Comparison of ENCODE assay signal across 11 cellular contexts in genomic region chr1:113226118-113226517, GRCh38.
DNase-seq lines count a peak whose midpoint lies in the region; ATAC-seq and TF ChIP-seq lines count a peak whose summit lies in the region.
"Had no signal": no experiment of that assay in that cellular context is flagged by ENCODE, and none has a peak within 500 bp of the region (broad histone marks: within the 10 kb centered on the region; RNA-seq: fewer than 3 reads in every experiment).

No MANE protein-coding gene starts in this region.

- H3K9me3 ChIP-seq in thoracic aorta: no peaks in the 10 kb centered on the region
- H3K9me3 ChIP-seq: lower lobe of right lung had no signal

- H3K4me1 ChIP-seq in thoracic aorta (ENCODE audit: control insufficient read depth in 1 of 2, low read depth in 2 of 2): peaks cover 4 to 11% of the 10 kb centered on the region in 2 donors
- H3K4me1 ChIP-seq: lower lobe of right lung had no signal

- ATAC-seq in HG03439 (IDR thresholded peaks at IDR 0.05; ENCODE audit: unreplicated experiment): peak; percentile 89
- ATAC-seq in thoracic aorta (ENCODE audit: insufficient number of reproducible peaks, low FRiP score, low read depth): no peak
- no peak for ATAC-seq in GM21528 (IDR thresholded peaks at IDR 0.05; ENCODE audit: low FRiP score, unreplicated experiment)
- ATAC-seq: lower lobe of right lung had no signal

- peak overlapping the region; percentile 18 to 49 for H3K27ac ChIP-seq in thoracic aorta
- H3K27ac ChIP-seq: lower lobe of right lung, VCaP had no signal

- TF ChIP-seq CTCF in epithelial cell of esophagus (IDR thresholded peaks at IDR 0.05; ENCODE audit: insufficient read depth, low read depth, low read length, missing control alignments) (no peak), thoracic aorta (IDR thresholded peaks at IDR 0.05) (no peak)

- H3K27me3 ChIP-seq in thoracic aorta (replicated peaks; ENCODE audit: insufficient read depth): no peaks in the 10 kb centered on the region

- H3K4me3 ChIP-seq in epithelial cell of esophagus (ENCODE audit: low read length) (no peak overlapping the region), thoracic aorta (peak overlapping the region; percentile 65)
- H3K4me3 ChIP-seq: lower lobe of right lung had no signal

- no peaks in the 10 kb centered on the region for H3K36me3 ChIP-seq in thoracic aorta
- H3K36me3 ChIP-seq: lower lobe of right lung had no signal

- DNase-seq in activated CD4-positive, alpha-beta T cell treated with anti-CD3 and anti-CD28 coated beads, Interleukin-2, amount 50 U/mL, for 48 hours: peak; percentile 31 to 40
- DNase-seq in activated CD4-positive, alpha-beta T cell treated with anti-CD3 and anti-CD28 coated beads for 1 hour: no peak
- DNase-seq in epithelial cell of esophagus (ENCODE audit: low read depth) (peak; percentile 29), thoracic aorta (ENCODE audit: low spot score) (peak; percentile 5), C1 segment of cervical spinal cord (lab: John Stamatoyannopoulos, UW) (no peak)
- DNase-seq in activated effector memory CD4-positive, alpha-beta T cell treated with Interleukin-2 at 50 U/mL for 16 hours: no peak
- DNase-seq: lower lobe of right lung, retina had no signal

Comparison
In these comparisons a context has a peak if more than half of its experiments do, and no peak if none do; other contexts are left out.
1. DNase-seq: peak in activated CD4-positive, alpha-beta T cell treated with anti-CD3 and anti-CD28 coated beads, Interleukin-2, amount 50 U/mL, for 48 hours (2 of 2), epithelial cell of esophagus (single experiment) and thoracic aorta (single experiment); none in activated CD4-positive, alpha-beta T cell treated with anti-CD3 and anti-CD28 coated beads for 1 hour (single experiment), C1 segment of cervical spinal cord (0 of 14) and activated effector memory CD4-positive, alpha-beta T cell treated with Interleukin-2 at 50 U/mL for 16 hours (single experiment).